Comparison of ENCODE assay signal across 8 cellular contexts in genomic region chr20:63518946-63519764, GRCh38. TPM values are rescaled to one million over a fixed set of nuclear protein-coding genes. Genes with fewer than 3 reads are reported as not detected.
A peak's percentile ranks its signal among the peaks of the same experiment; 100 is the strongest.
DNase-seq lines count a peak whose midpoint lies in the region; ATAC-seq and TF ChIP-seq lines count a peak whose summit lies in the region.

No MANE protein-coding gene starts in this region.

- H3K27ac ChIP-seq in endodermal cell (ENCODE audit: low read depth, low read length), result no peak overlapping the region
- H3K27ac ChIP-seq in naive thymus-derived CD4-positive, alpha-beta T cell (ENCODE audit: low read depth, low read length), result peak overlapping the region; percentile 88

- no peak overlapping the region for H3K27ac Mint-ChIP-seq in endodermal cell
- peak overlapping the region in 5 of 9 donors; percentile 47 to 80 (median 59) for H3K27ac Mint-ChIP-seq in naive thymus-derived CD4-positive, alpha-beta T cell

- no peaks in the 10 kb centered on the region for H3K4me1 ChIP-seq in endodermal cell (ENCODE audit: control insufficient read depth, insufficient read depth, low read length)
- H3K4me1 ChIP-seq in naive thymus-derived CD4-positive, alpha-beta T cell (ENCODE audit: control insufficient read depth in 2 of 2, insufficient read depth in 2 of 2, low read length in 2 of 2), result peaks cover 11 to 14% of the 10 kb centered on the region in 2 donors

- H3K36me3 ChIP-seq in MG63 (peaks cover 25% of the 10 kb centered on the region), endodermal cell (ENCODE audit: control insufficient read depth, insufficient read depth, low read length) (peaks cover 20% of the 10 kb centered on the region)
- peaks cover 0 to 18% (median 8%) of the 10 kb centered on the region in 3 experiments for H3K36me3 ChIP-seq in naive thymus-derived CD4-positive, alpha-beta T cell (ENCODE audit: control insufficient read depth in 2 of 3, insufficient read depth in 3 of 3, low read length in 3 of 3)

- DNase-seq in AG04449 (ENCODE audit: low read depth, low spot score) (no peak), MG63 (no peak), endodermal cell (peak; percentile 69), foreskin melanocyte (no peak), kidney glomerular epithelial cell (lab: John Stamatoyannopoulos, UW) (no peak), OCI-M1 (lab: John Stamatoyannopoulos, UW) (no peak)
- peak in 1 of 9 donors; percentile 9 for DNase-seq in naive thymus-derived CD4-positive, alpha-beta T cell

- POLR2A ChIA-PET in AG04449 (lab: Yijun Ruan, JAX), result interaction anchor here (0.6 kb wide), 1 partner anchor 227 kb away, joined by 3 read pairs; no protein-coding TSS in a partner anchor
- POLR2A ChIA-PET in naive thymus-derived CD4-positive, alpha-beta T cell (lab: Charles Lee), result interaction anchor here (5.3 kb wide), 1 partner anchor 11 kb away, joined by 32 read pairs; no protein-coding TSS in a partner anchor

- H3K9me3 ChIP-seq in MG63, result no peaks in the 10 kb centered on the region
- peaks cover 12% of the 10 kb centered on the region for H3K9me3 ChIP-seq in endodermal cell (ENCODE audit: control insufficient read depth, low read length)
- H3K9me3 ChIP-seq in naive thymus-derived CD4-positive, alpha-beta T cell (ENCODE audit: control insufficient read depth in 2 of 3, low read length in 3 of 3), result peaks cover 0 to 9% (median 0%) of the 10 kb centered on the region in 3 experiments

- 76 to 79% methylated on average over 24 to 41 of the region's 41 CpGs for WGBS in endodermal cell (ENCODE audit: insufficient coverage in 1 of 2, insufficient read length in 1 of 2), 2 experiments

- peaks cover 17% of the 10 kb centered on the region for H3K36me3 Mint-ChIP-seq in endodermal cell (ENCODE audit: low read depth)
- peaks cover 0 to 24% (median 7%) of the 10 kb centered on the region in 5 donors for H3K36me3 Mint-ChIP-seq in naive thymus-derived CD4-positive, alpha-beta T cell

- intact Hi-C loops in naive thymus-derived CD4-positive, alpha-beta T cell (cut with micrococcal nuclease), result no loop called here

- H3K27me3 ChIP-seq in MG63, result peaks cover 3% of the 10 kb centered on the region
- H3K27me3 ChIP-seq in endodermal cell (ENCODE audit: control insufficient read depth, insufficient read depth, low read length, poor library complexity, severe bottlenecking), result peaks cover 5% of the 10 kb centered on the region
- H3K27me3 ChIP-seq in naive thymus-derived CD4-positive, alpha-beta T cell (ENCODE audit: control insufficient read depth in 2 of 2, insufficient read depth in 2 of 2, low read length in 2 of 2), result no peaks in the 10 kb centered on the region

- no peak for TF ChIP-seq CTCF in AG04449 (IDR thresholded peaks at IDR 0.05; ENCODE audit: insufficient read depth, low read length, missing control alignments)
- TF ChIP-seq CTCF in endodermal cell (conservative IDR thresholded peaks at IDR 0.05), result peak; percentile 6

- H3K9me3 Mint-ChIP-seq in endodermal cell, result peaks cover 11% of the 10 kb centered on the region
- H3K9me3 Mint-ChIP-seq in naive thymus-derived CD4-positive, alpha-beta T cell, result peaks cover 0 to 15% (median 4%) of the 10 kb centered on the region in 11 donors

- no peak for ATAC-seq in naive thymus-derived CD4-positive, alpha-beta T cell
- no peak for ATAC-seq in GM18870 (IDR thresholded peaks at IDR 0.05; ENCODE audit: unreplicated experiment)

- CTCF ChIA-PET in AG04449 (lab: Yijun Ruan, JAX), result interaction anchor here (5.0 kb wide), 1 partner anchor 23 kb away, joined by 26 read pairs; no protein-coding TSS in a partner anchor
- CTCF ChIA-PET in naive thymus-derived CD4-positive, alpha-beta T cell (lab: Charles Lee), result interaction anchor here (1.0 to 1.2 kb wide), 2 partner anchors 23 kb away, joined by 3 read pairs; no protein-coding TSS in a partner anchor

- H3K4me1 Mint-ChIP-seq in endodermal cell, result peaks cover 2% of the 10 kb centered on the region
- H3K4me1 Mint-ChIP-seq in naive thymus-derived CD4-positive, alpha-beta T cell, result peaks cover 4 to 27% (median 9%) of the 10 kb centered on the region in 7 donors

- no peak overlapping the region for H3K9ac ChIP-seq in endodermal cell (ENCODE audit: extremely low read depth, low read length, poor library complexity, severe bottlenecking)

- H3K27me3 Mint-ChIP-seq in endodermal cell (ENCODE audit: insufficient read depth), result peaks cover 15% of the 10 kb centered on the region
- peaks cover 0 to 17% (median 0%) of the 10 kb centered on the region in 5 donors for H3K27me3 Mint-ChIP-seq in naive thymus-derived CD4-positive, alpha-beta T cell

- H3K4me3 ChIP-seq in AG04449 (ENCODE audit: low read depth, low read length) (peak overlapping the region; percentile 91), MG63 (peak overlapping the region; percentile 95), endodermal cell (ENCODE audit: low read length) (peak overlapping the region; percentile 92)
- peak overlapping the region; percentile 64 for H3K4me3 ChIP-seq in naive thymus-derived CD4-positive, alpha-beta T cell (ENCODE audit: low read length)

- H3K4me3 Mint-ChIP-seq in endodermal cell, result peak overlapping the region; percentile 86
- peak overlapping the region; percentile 65 to 89 (median 79) for H3K4me3 Mint-ChIP-seq in naive thymus-derived CD4-positive, alpha-beta T cell

RNA-seq across cellular contexts. Expression of gene PPDPF, which starts 1.4 kb away (rescaled TPM):
- 21.4 and 40.1 TPM in 2 replicates for total RNA-seq in MG63 (2014; rRNA removed; shearing (Covaris generic); ENCODE audit: low replicate concordance)
- 100 to 1,000 TPM; 247 to 296 TPM for total RNA-seq in endodermal cell
- 318 TPM for polyA plus RNA-seq in endodermal cell (2013, experiment 1 of 2)
- 282 TPM for polyA plus RNA-seq in endodermal cell (2013, experiment 2 of 2)
- 100 to 1,000 TPM; 138 to 225 (median 184) TPM for total RNA-seq in naive thymus-derived CD4-positive, alpha-beta T cell
- polyA plus RNA-seq in naive thymus-derived CD4-positive, alpha-beta T cell, result 10 to 100 TPM; 67.7 to 83.1 TPM

RNA-seq across cellular contexts. Expression of gene PTK6, which starts 18.0 kb away (rescaled TPM):
- 0.23 and 8.0 TPM in 2 replicates for total RNA-seq in MG63 (2014; rRNA removed; shearing (Covaris generic); ENCODE audit: low replicate concordance)
- total RNA-seq in endodermal cell, result under 1 TPM in 1 of 2 donors, not detected in 1; 0.22 TPM
- not detected for polyA plus RNA-seq in endodermal cell (2013, experiment 1 of 2)
- not detected for polyA plus RNA-seq in endodermal cell (2013, experiment 2 of 2)
- under 1 TPM in 4 of 5 experiments, not detected in 1; 0.19 to 0.96 (median 0.62) TPM for total RNA-seq in naive thymus-derived CD4-positive, alpha-beta T cell
- polyA plus RNA-seq in naive thymus-derived CD4-positive, alpha-beta T cell, result under 1 TPM; 0.07 to 0.38 TPM

RNA-seq across cellular contexts. Expression of gene EEF1A2, which starts 20.3 kb away (rescaled TPM):
- 62.5 and 113 TPM in 2 replicates for total RNA-seq in MG63 (2014; rRNA removed; shearing (Covaris generic); ENCODE audit: low replicate concordance)
- total RNA-seq in endodermal cell, result 10 to 100 TPM; 12.1 to 22.6 TPM
- 24.7 TPM for polyA plus RNA-seq in endodermal cell (2013, experiment 1 of 2)
- polyA plus RNA-seq in endodermal cell (2013, experiment 2 of 2), result 18.3 TPM
- total RNA-seq in naive thymus-derived CD4-positive, alpha-beta T cell, result 1 to 10 TPM in 2 of 5 experiments, under 1 TPM in 2, not detected in 1; 0.11 to 1.5 (median 0.92) TPM
- polyA plus RNA-seq in naive thymus-derived CD4-positive, alpha-beta T cell, result under 1 TPM in 1 of 2 donors, not detected in 1; 0.08 TPM

RNA-seq across cellular contexts. Expression of gene SRMS, which starts 28.4 kb away (rescaled TPM):
- not detected in 2 replicates for total RNA-seq in MG63 (2014; rRNA removed; shearing (Covaris generic); ENCODE audit: low replicate concordance)
- total RNA-seq in endodermal cell, result not detected
- polyA plus RNA-seq in endodermal cell (2013, experiment 1 of 2), result not detected
- polyA plus RNA-seq in endodermal cell (2013, experiment 2 of 2), result not detected
- under 1 TPM in 1 of 5 experiments, not detected in 4; 0.24 TPM for total RNA-seq in naive thymus-derived CD4-positive, alpha-beta T cell
- not detected for polyA plus RNA-seq in naive thymus-derived CD4-positive, alpha-beta T cell

RNA-seq across cellular contexts. Expression of gene FNDC11, which starts 34.8 kb away (rescaled TPM):
- total RNA-seq in MG63 (2014; rRNA removed; shearing (Covaris generic); ENCODE audit: low replicate concordance), result not detected in 2 replicates
- 1 to 10 TPM; 1.8 to 2.4 TPM for total RNA-seq in endodermal cell
- 5.2 TPM for polyA plus RNA-seq in endodermal cell (2013, experiment 1 of 2)
- polyA plus RNA-seq in endodermal cell (2013, experiment 2 of 2), result 5.2 TPM
- total RNA-seq in naive thymus-derived CD4-positive, alpha-beta T cell, result 1 to 10 TPM in 1 of 5 experiments, under 1 TPM in 4; 0.30 to 1.2 (median 0.32) TPM
- polyA plus RNA-seq in naive thymus-derived CD4-positive, alpha-beta T cell, result under 1 TPM; 0.22 to 0.90 TPM

Comparison
In these comparisons a context has a peak if more than half of its experiments do, and no peak if none do; other contexts are left out.
1. RNA of gene EEF1A2, which starts 20.3 kb away (total RNA-seq): 62.5 to 113 TPM in MG63 and 12.1 to 22.6 TPM in endodermal cell; 0.11 to 1.5 TPM in naive thymus-derived CD4-positive, alpha-beta T cell; every median in the first group is over 4 times any median in the second.
2. Peak in every context shown above with its lines, with median percentiles within 50 percentile points of each other: H3K4me3 ChIP-seq.